In genomic region chr13:76016799-76017198, GRCh38 we compare ENCODE assay signal across 8 cellular contexts.
DNase-seq lines count a peak whose midpoint lies in the region; ATAC-seq, FAIRE-seq and TF ChIP-seq lines count a peak whose summit lies in the region.

No MANE protein-coding gene starts in this region.

- no peaks in the 10 kb centered on the region for H3K36me3 Mint-ChIP-seq in activated naive CD8-positive, alpha-beta T cell treated with anti-CD3 and anti-CD28 coated beads for 36 hours

- H3K4me1 ChIP-seq in A549: peaks cover 7% of the 10 kb centered on the region
- H3K4me1 ChIP-seq in KMS-11 (ENCODE audit: low read depth, poor library complexity, severe bottlenecking): no peaks in the 10 kb centered on the region

- ATAC-seq in A549 (peak; percentile 76 to 79), left lobe of liver (peak; percentile 85)

- peak in 1 of 2 experiments; percentile 43 for DNase-seq in A549 (ENCODE audit: low read depth in 1 of 2, low spot score in 1 of 2)
- peak; percentile 21 for DNase-seq in GM10248 (ENCODE audit: extremely low spot score)
- peak; percentile 21 for DNase-seq in H4 (ENCODE audit: low spot score)
- DNase-seq in activated naive CD8-positive, alpha-beta T cell treated with anti-CD3 and anti-CD28 coated beads for 36 hours: peak; percentile 2
- no peak for DNase-seq in left lobe of liver (ENCODE audit: low spot score)
- DNase-seq in NCI-H510A (lab: John Stamatoyannopoulos, UW): no peak
- DNase-seq in DMS114 treated with DMSO at 0.1 percent for 48 hours (lab: John Stamatoyannopoulos, UW; ENCODE audit: unreplicated experiment): no peak

- CTCF ChIA-PET in A549 (lab: Yijun Ruan, JAX): interaction anchor here (0.6 to 1.9 kb wide), 4 partner anchors 140 to 833 kb away, joined by 3 to 5 read pairs (median 4); no protein-coding TSS in a partner anchor
- CTCF ChIA-PET in GM10248 (lab: Yijun Ruan, JAX): interaction anchor here (0.6 to 4.3 kb wide), 16 partner anchors 9 to 345 kb away, joined by 3 to 56 read pairs (median 4); no protein-coding TSS in a partner anchor

- no peak overlapping the region for H3K9ac ChIP-seq in KMS-11

- H3K9me3 Mint-ChIP-seq in activated naive CD8-positive, alpha-beta T cell treated with anti-CD3 and anti-CD28 coated beads for 36 hours: no peaks in the 10 kb centered on the region

- POLR2A ChIA-PET in A549 (lab: Yijun Ruan, JAX) (no interaction called here), GM10248 (lab: Yijun Ruan, JAX) (no interaction called here)

- H3K4me1 Mint-ChIP-seq in activated naive CD8-positive, alpha-beta T cell treated with anti-CD3 and anti-CD28 coated beads for 36 hours: no peaks in the 10 kb centered on the region

- H4K20me1 ChIP-seq in KMS-11 (ENCODE audit: insufficient read depth): no peaks in the 10 kb centered on the region

- no peaks in the 10 kb centered on the region for H3K27me3 ChIP-seq in KMS-11 (ENCODE audit: insufficient read depth, low read depth)

- H3K4me2 ChIP-seq in A549: no peak overlapping the region
- H3K4me2 ChIP-seq in KMS-11: no peak overlapping the region

- no peak overlapping the region for H2AFZ ChIP-seq in KMS-11 (ENCODE audit: low read depth)

- H3K27ac ChIP-seq in A549 (no peak overlapping the region), KMS-11 (no peak overlapping the region)

- no peak for TF ChIP-seq POLR2A in A549 (IDR thresholded peaks at IDR 0.05; ENCODE audit: low read length)

- H3K4me3 ChIP-seq in A549: no peak overlapping the region
- no peak overlapping the region for H3K4me3 ChIP-seq in KMS-11 (IDR thresholded peaks at IDR 0.05; ENCODE audit: insufficient read depth, low read depth, low read length)

- peak in 1 of 2 experiments; percentile 40; a peak in 3 of 5 replicates for TF ChIP-seq RAD21 in A549 (conservative IDR thresholded peaks at IDR 0.05 in 1 of 2, IDR thresholded peaks at IDR 0.05 in 1 of 2)

- no peaks in the 10 kb centered on the region for H3K9me3 ChIP-seq in A549

- H3K36me3 ChIP-seq in KMS-11 (ENCODE audit: insufficient read depth): no peaks in the 10 kb centered on the region

- H3K27me3 Mint-ChIP-seq in activated naive CD8-positive, alpha-beta T cell treated with anti-CD3 and anti-CD28 coated beads for 36 hours: no peaks in the 10 kb centered on the region

- H3K79me2 ChIP-seq in KMS-11 (ENCODE audit: insufficient read depth, low read depth): no peaks in the 10 kb centered on the region

- TF ChIP-seq EP300 in A549 (IDR thresholded peaks at IDR 0.05): no peak

- TF ChIP-seq CTCF in A549 (IDR thresholded peaks at IDR 0.05): peak; percentile 22; the same call in 1 of the 3 replicates
- TF ChIP-seq CTCF in GM10248 (IDR thresholded peaks at IDR 0.05; ENCODE audit: control extremely low read depth, extremely low read depth, low read depth, missing control alignments): peak; percentile 75
- peak; percentile 25 for TF ChIP-seq CTCF in KMS-11 (conservative IDR thresholded peaks at IDR 0.05; ENCODE audit: low read depth, low read length)

- H3K27ac Mint-ChIP-seq in activated naive CD8-positive, alpha-beta T cell treated with anti-CD3 and anti-CD28 coated beads for 36 hours: no peak overlapping the region

- no peak overlapping the region for H3K4me3 Mint-ChIP-seq in activated naive CD8-positive, alpha-beta T cell treated with anti-CD3 and anti-CD28 coated beads for 36 hours

- FAIRE-seq in A549 (lab: Jason Lieb, UNC): no peak

TF ChIP-seq in A549, 52 proteins besides CTCF, POLR2A, EP300 and RAD21:
- TF ChIP-seq JUNB (IDR thresholded peaks at IDR 0.05) (no peak), RARB (CRISPR knock-in tag; IDR thresholded peaks at IDR 0.05) (no peak), BCL3 (IDR thresholded peaks at IDR 0.05) (no peak), FOSL2 (IDR thresholded peaks at IDR 0.05) (no peak), FOSL2 (CRISPR knock-in tag; IDR thresholded peaks at IDR 0.05) (no peak), ELK1 (IDR thresholded peaks at IDR 0.05; ENCODE audit: low read depth, low read length) (no peak)
- TF ChIP-seq, protein P1, sequence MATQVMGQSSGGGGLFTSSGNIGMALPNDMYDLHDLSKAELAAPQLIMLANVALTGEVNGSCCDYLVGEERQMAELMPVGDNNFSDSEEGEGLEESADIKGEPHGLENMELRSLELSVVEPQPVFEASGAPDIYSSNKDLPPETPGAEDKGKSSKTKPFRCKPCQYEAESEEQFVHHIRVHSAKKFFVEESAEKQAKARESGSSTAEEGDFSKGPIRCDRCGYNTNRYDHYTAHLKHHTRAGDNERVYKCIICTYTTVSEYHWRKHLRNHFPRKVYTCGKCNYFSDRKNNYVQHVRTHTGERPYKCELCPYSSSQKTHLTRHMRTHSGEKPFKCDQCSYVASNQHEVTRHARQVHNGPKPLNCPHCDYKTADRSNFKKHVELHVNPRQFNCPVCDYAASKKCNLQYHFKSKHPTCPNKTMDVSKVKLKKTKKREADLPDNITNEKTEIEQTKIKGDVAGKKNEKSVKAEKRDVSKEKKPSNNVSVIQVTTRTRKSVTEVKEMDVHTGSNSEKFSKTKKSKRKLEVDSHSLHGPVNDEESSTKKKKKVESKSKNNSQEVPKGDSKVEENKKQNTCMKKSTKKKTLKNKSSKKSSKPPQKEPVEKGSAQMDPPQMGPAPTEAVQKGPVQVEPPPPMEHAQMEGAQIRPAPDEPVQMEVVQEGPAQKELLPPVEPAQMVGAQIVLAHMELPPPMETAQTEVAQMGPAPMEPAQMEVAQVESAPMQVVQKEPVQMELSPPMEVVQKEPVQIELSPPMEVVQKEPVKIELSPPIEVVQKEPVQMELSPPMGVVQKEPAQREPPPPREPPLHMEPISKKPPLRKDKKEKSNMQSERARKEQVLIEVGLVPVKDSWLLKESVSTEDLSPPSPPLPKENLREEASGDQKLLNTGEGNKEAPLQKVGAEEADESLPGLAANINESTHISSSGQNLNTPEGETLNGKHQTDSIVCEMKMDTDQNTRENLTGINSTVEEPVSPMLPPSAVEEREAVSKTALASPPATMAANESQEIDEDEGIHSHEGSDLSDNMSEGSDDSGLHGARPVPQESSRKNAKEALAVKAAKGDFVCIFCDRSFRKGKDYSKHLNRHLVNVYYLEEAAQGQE (IDR thresholded peaks at IDR 0.05): no peak

Comparison
In these comparisons a context has a peak if more than half of its experiments do, and no peak if none do; other contexts are left out.
1. DNase-seq: peak in GM10248 (single experiment), H4 (single experiment) and activated naive CD8-positive, alpha-beta T cell treated with anti-CD3 and anti-CD28 coated beads for 36 hours (single experiment); none in left lobe of liver (single experiment), NCI-H510A (single experiment) and DMS114 treated with DMSO at 0.1 percent for 48 hours (single experiment).
2. CTCF ChIP-seq: peak in every context shown above with its lines; median percentile 75 in GM10248; 25 in KMS-11; 22 in A549.